ENCODE assay signal across 22 cellular contexts in genomic region chr22:24068717-24069116, GRCh38. TPM values are rescaled to one million over a fixed set of nuclear protein-coding genes. Genes with fewer than 3 reads are reported as not detected.
DNase-seq lines count a peak whose midpoint lies in the region; ATAC-seq and TF ChIP-seq lines count a peak whose summit lies in the region.
"Had no signal": no experiment of that assay in that cellular context is flagged by ENCODE, and none has a peak within 500 bp of the region (broad histone marks: within the 10 kb centered on the region; RNA-seq: fewer than 3 reads in every experiment).

No MANE protein-coding gene starts in this region.

- H3K4me1 Mint-ChIP-seq in activated CD4-positive, alpha-beta T cell treated with anti-CD3 and anti-CD28 coated beads, Interleukin-2, amount 10 ng/mL, durations not matched to agents 24 days and 14 days, result peaks cover 2% of the 10 kb centered on the region
- no peaks in the 10 kb centered on the region for H3K4me1 Mint-ChIP-seq in activated CD4-positive, alpha-beta T cell treated with anti-CD3 and anti-CD28 coated beads for 36 hours

- H3K36me3 Mint-ChIP-seq in activated CD4-positive, alpha-beta T cell treated with anti-CD3 and anti-CD28 coated beads, Interleukin-2, amount 10 ng/mL, durations not matched to agents 24 days and 14 days (ENCODE audit: low read depth), result peaks cover 65% of the 10 kb centered on the region
- peaks cover 42% of the 10 kb centered on the region for H3K36me3 Mint-ChIP-seq in activated CD4-positive, alpha-beta T cell treated with anti-CD3 and anti-CD28 coated beads for 36 hours (ENCODE audit: low read depth)

- H3K4me3 ChIP-seq in sigmoid colon, result no peak overlapping the region
- H3K4me3 ChIP-seq: A549, heart left ventricle, left lung, mucosa of descending colon, Peyer's patch, SJSA1, spleen, suprapubic skin had no signal

- peaks cover 0 to 70% (median 32%) of the 10 kb centered on the region in 4 donors for H3K36me3 ChIP-seq in sigmoid colon

- no peak overlapping the region for H3K27ac ChIP-seq in sigmoid colon
- H3K27ac ChIP-seq: A549, heart left ventricle, HL-60, left lung, SJSA1, spleen, suprapubic skin had no signal

- H3K27me3 Mint-ChIP-seq in activated CD4-positive, alpha-beta T cell treated with anti-CD3 and anti-CD28 coated beads, Interleukin-2, amount 10 ng/mL, durations not matched to agents 24 days and 14 days, result no peaks in the 10 kb centered on the region
- H3K27me3 Mint-ChIP-seq in activated CD4-positive, alpha-beta T cell treated with anti-CD3 and anti-CD28 coated beads for 36 hours, result no peaks in the 10 kb centered on the region
- H3K27me3 Mint-ChIP-seq: activated naive CD8-positive, alpha-beta T cell treated with anti-CD3 and anti-CD28 coated beads, Interleukin-2, amount 10 ng/mL, durations not matched to agents 7 days and 5 days had no signal

- peak overlapping the region; percentile 69 for H3K27ac Mint-ChIP-seq in activated CD4-positive, alpha-beta T cell treated with anti-CD3 and anti-CD28 coated beads, Interleukin-2, amount 10 ng/mL, durations not matched to agents 24 days and 14 days
- no peak overlapping the region for H3K27ac Mint-ChIP-seq in activated CD4-positive, alpha-beta T cell treated with anti-CD3 and anti-CD28 coated beads for 36 hours
- H3K27ac Mint-ChIP-seq: activated naive CD8-positive, alpha-beta T cell treated with anti-CD3 and anti-CD28 coated beads, Interleukin-2, amount 10 ng/mL, durations not matched to agents 7 days and 5 days had no signal

- H3K9me3 Mint-ChIP-seq in activated CD4-positive, alpha-beta T cell treated with anti-CD3 and anti-CD28 coated beads, Interleukin-2, amount 10 ng/mL, durations not matched to agents 24 days and 14 days, result no peaks in the 10 kb centered on the region
- H3K9me3 Mint-ChIP-seq in activated CD4-positive, alpha-beta T cell treated with anti-CD3 and anti-CD28 coated beads for 36 hours (ENCODE audit: low read depth), result no peaks in the 10 kb centered on the region
- H3K9me3 Mint-ChIP-seq: activated naive CD8-positive, alpha-beta T cell treated with anti-CD3 and anti-CD28 coated beads, Interleukin-2, amount 10 ng/mL, durations not matched to agents 7 days and 5 days had no signal

- POLR2A ChIA-PET in activated CD4-positive, alpha-beta T cell treated with anti-CD3 and anti-CD28 coated beads for 36 hours (lab: Charles Lee), result no interaction called here

- TF ChIP-seq POLR2A in sigmoid colon (IDR thresholded peaks at IDR 0.05), result no peak

- TF ChIP-seq CTCF in sigmoid colon (IDR thresholded peaks at IDR 0.05), result no peak

- intact Hi-C loops in activated CD4-positive, alpha-beta T cell treated with anti-CD3 and anti-CD28 coated beads, Interleukin-2, amount 10 ng/mL, durations not matched to agents 24 days and 14 days (cut with micrococcal nuclease), result no loop called here
- intact Hi-C loops in activated CD4-positive, alpha-beta T cell treated with anti-CD3 and anti-CD28 coated beads for 36 hours (cut with DNase I, micrococcal nuclease), result no loop called here
- intact Hi-C loops in sigmoid colon (cut with DNase I), result no loop called here

- H3K9me3 ChIP-seq in sigmoid colon, result no peaks in the 10 kb centered on the region
- H3K9me3 ChIP-seq: A549, heart left ventricle, left lung, mucosa of descending colon, Peyer's patch, SJSA1, spleen, suprapubic skin had no signal

- TF ChIP-seq EP300 in sigmoid colon (IDR thresholded peaks at IDR 0.05), result no peak

- DNase-seq in activated CD4-positive, alpha-beta T cell treated with anti-CD3 and anti-CD28 coated beads, Interleukin-2, amount 10 ng/mL, durations not matched to agents 24 days and 14 days, result no peak
- DNase-seq in activated CD4-positive, alpha-beta T cell treated with anti-CD3 and anti-CD28 coated beads for 36 hours, result no peak
- DNase-seq in NAMALWA (ENCODE audit: low spot score), result peak; percentile 50
- peak; percentile 9 for DNase-seq in dermis blood vessel endothelial cell
- DNase-seq in sigmoid colon, result peak; percentile 66
- no peak for DNase-seq in stimulated activated CD4-positive, alpha-beta T cell treated with anti-CD3 and anti-CD28 coated beads, Interleukin-4, amount 100 ng/mL, for 4 hours
- DNase-seq: activated naive CD8-positive, alpha-beta T cell treated with anti-CD3 and anti-CD28 coated beads, Interleukin-2, amount 10 ng/mL, durations not matched to agents 7 days and 5 days; GDM1; heart left ventricle; left lung; MM.1S; mucosa of descending colon; NCI-H1930; Peyer's patch; spleen; T-helper 2 cell had no signal

- H3K27me3 ChIP-seq in sigmoid colon, result no peaks in the 10 kb centered on the region
- H3K27me3 ChIP-seq: heart left ventricle, left lung, Peyer's patch, SJSA1, spleen, suprapubic skin had no signal

- 26 to 37% methylated on average over 2 of the region's 2 CpGs for WGBS in sigmoid colon, 2 donors

- H3K4me3 Mint-ChIP-seq in activated CD4-positive, alpha-beta T cell treated with anti-CD3 and anti-CD28 coated beads, Interleukin-2, amount 10 ng/mL, durations not matched to agents 24 days and 14 days, result no peak overlapping the region
- no peak overlapping the region for H3K4me3 Mint-ChIP-seq in activated CD4-positive, alpha-beta T cell treated with anti-CD3 and anti-CD28 coated beads for 36 hours
- H3K4me3 Mint-ChIP-seq: activated naive CD8-positive, alpha-beta T cell treated with anti-CD3 and anti-CD28 coated beads, Interleukin-2, amount 10 ng/mL, durations not matched to agents 7 days and 5 days had no signal

- peaks cover 0 to 17% (median 2%) of the 10 kb centered on the region in 4 donors for H3K4me1 ChIP-seq in sigmoid colon
- H3K4me1 ChIP-seq: A549, left lung, SJSA1 had no signal

- CTCF ChIA-PET in activated CD4-positive, alpha-beta T cell treated with anti-CD3 and anti-CD28 coated beads for 36 hours (lab: Charles Lee), result interaction anchor here (0.5 kb wide), 1 partner anchor 545 kb away, joined by 4 read pairs; no protein-coding TSS in a partner anchor

- ATAC-seq in activated CD4-positive, alpha-beta T cell treated with anti-CD3 and anti-CD28 coated beads for 36 hours, result no peak
- no peak for ATAC-seq in GM21447 (IDR thresholded peaks at IDR 0.05; ENCODE audit: unreplicated experiment)
- no peak for ATAC-seq in HG03439 (IDR thresholded peaks at IDR 0.05; ENCODE audit: unreplicated experiment)
- ATAC-seq: A549, heart left ventricle, left lung, mucosa of descending colon had no signal

RNA-seq across cellular contexts. Expression of gene CABIN1, which starts 57.6 kb away (rescaled TPM):
- total RNA-seq in activated CD4-positive, alpha-beta T cell treated with anti-CD3 and anti-CD28 coated beads, Interleukin-2, amount 10 ng/mL, durations not matched to agents 24 days and 14 days, result 100 and 103 TPM in 2 replicates
- 100 to 1,000 TPM in 1 of 2 experiments, 10 to 100 TPM in 1; 95.9 to 102 TPM for total RNA-seq in activated CD4-positive, alpha-beta T cell treated with anti-CD3 and anti-CD28 coated beads for 36 hours
- total RNA-seq in dermis blood vessel endothelial cell (35.7 and 50.2 TPM in 2 replicates), sigmoid colon (10 to 100 TPM; 21.2 to 77.3 (median 35.6) TPM)
- polyA plus RNA-seq in sigmoid colon, result 10 to 100 TPM; 13.8 to 43.5 (median 15.7) TPM

Comparison
In these comparisons a context has a peak if more than half of its experiments do, and no peak if none do; other contexts are left out.
1. DNase-seq: peak in NAMALWA (single experiment), dermis blood vessel endothelial cell (single experiment) and sigmoid colon (single experiment); none in activated CD4-positive, alpha-beta T cell treated with anti-CD3 and anti-CD28 coated beads, Interleukin-2, amount 10 ng/mL, durations not matched to agents 24 days and 14 days (single experiment), activated CD4-positive, alpha-beta T cell treated with anti-CD3 and anti-CD28 coated beads for 36 hours (single experiment) and stimulated activated CD4-positive, alpha-beta T cell treated with anti-CD3 and anti-CD28 coated beads, Interleukin-4, amount 100 ng/mL, for 4 hours (0 of 2).